1 cellular context compared by ENCODE assay signal in the genomic region with DNA sequence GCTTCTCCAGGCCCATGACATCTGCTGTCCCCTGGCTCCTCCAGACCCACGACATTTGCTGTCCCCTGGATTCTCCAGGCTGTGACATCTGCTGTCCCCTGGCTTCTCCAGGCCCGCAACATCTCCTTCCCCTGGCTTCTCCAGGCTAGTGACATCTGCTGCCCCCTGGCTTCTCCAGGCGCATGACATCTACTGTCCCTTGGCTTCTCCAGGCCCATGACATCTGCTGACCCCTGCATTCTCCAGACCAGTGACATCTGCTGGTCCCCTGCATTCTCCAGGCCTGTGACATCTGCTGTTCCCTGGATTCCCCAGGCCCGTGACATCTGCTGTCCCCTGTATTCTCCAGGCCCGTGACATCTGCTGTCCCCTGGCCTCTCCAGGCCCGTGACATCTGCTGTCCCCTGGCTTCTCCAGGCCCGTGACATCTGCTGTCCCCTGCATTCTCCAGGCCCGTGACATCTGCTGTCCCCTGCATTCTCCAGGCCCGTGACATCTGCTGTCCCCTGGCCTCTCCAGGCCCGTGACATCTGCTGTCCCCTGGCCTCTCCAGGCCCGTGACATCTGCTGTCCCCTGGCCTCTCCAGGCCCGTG. TPM values are rescaled to one million over a fixed set of nuclear protein-coding genes. Genes with fewer than 3 reads are reported as not detected.
"Had no signal": no experiment of that assay in that cellular context is flagged by ENCODE, and none has a peak within 500 bp of the region (broad histone marks: within the 10 kb centered on the region; RNA-seq: fewer than 3 reads in every experiment).

No MANE protein-coding gene starts in this region.

RNA-seq across cellular contexts. Expression of gene HRH1, which starts 12.6 kb away (rescaled TPM):
- total RNA-seq: naive thymus-derived CD8-positive, alpha-beta T cell had no signal
- polyA plus RNA-seq: naive thymus-derived CD8-positive, alpha-beta T cell had no signal
